ENCODE assay signal across 8 cellular contexts in genomic region chr1:119582801-119583200, GRCh38.
DNase-seq lines count a peak whose midpoint lies in the region; ATAC-seq and TF ChIP-seq lines count a peak whose summit lies in the region.

No MANE protein-coding gene starts in this region.

- no peak overlapping the region for H3K27ac Mint-ChIP-seq in activated naive CD4-positive, alpha-beta T cell treated with anti-CD3 and anti-CD28 coated beads for 36 hours
- H3K27ac Mint-ChIP-seq in memory B cell = no peak overlapping the region

- no peaks in the 10 kb centered on the region for H3K27me3 ChIP-seq in suprapubic skin

- H3K27ac ChIP-seq in suprapubic skin = no peak overlapping the region

- TF ChIP-seq EP300 in suprapubic skin (IDR thresholded peaks at IDR 0.05) = no peak

- H3K27me3 Mint-ChIP-seq in activated naive CD4-positive, alpha-beta T cell treated with anti-CD3 and anti-CD28 coated beads for 36 hours (ENCODE audit: low read depth) = no peaks in the 10 kb centered on the region
- no peaks in the 10 kb centered on the region for H3K27me3 Mint-ChIP-seq in memory B cell

- no peak overlapping the region for H3K4me3 ChIP-seq in suprapubic skin

- no peaks in the 10 kb centered on the region for H3K9me3 ChIP-seq in suprapubic skin

- H3K4me1 Mint-ChIP-seq in activated naive CD4-positive, alpha-beta T cell treated with anti-CD3 and anti-CD28 coated beads for 36 hours (ENCODE audit: low read depth) = no peaks in the 10 kb centered on the region
- H3K4me1 Mint-ChIP-seq in memory B cell = peaks cover 8% of the 10 kb centered on the region

- intact Hi-C loops in activated naive CD4-positive, alpha-beta T cell treated with anti-CD3 and anti-CD28 coated beads for 36 hours (cut with micrococcal nuclease) = no loop called here

- ATAC-seq in memory B cell (ENCODE audit: low read depth) (peak; percentile 65), HG03025 (IDR thresholded peaks at IDR 0.05; ENCODE audit: low FRiP score, unreplicated experiment) (no peak)

- no peaks in the 10 kb centered on the region for H3K36me3 Mint-ChIP-seq in activated naive CD4-positive, alpha-beta T cell treated with anti-CD3 and anti-CD28 coated beads for 36 hours (ENCODE audit: low read depth)
- no peaks in the 10 kb centered on the region for H3K36me3 Mint-ChIP-seq in memory B cell

- H3K4me3 Mint-ChIP-seq in activated naive CD4-positive, alpha-beta T cell treated with anti-CD3 and anti-CD28 coated beads for 36 hours = no peak overlapping the region
- no peak overlapping the region for H3K4me3 Mint-ChIP-seq in memory B cell

- WGBS in suprapubic skin = 7% methylated on average over 1 of the region's 1 CpG

- CTCF ChIA-PET in activated naive CD4-positive, alpha-beta T cell treated with anti-CD3 and anti-CD28 coated beads for 36 hours (lab: Charles Lee) = no interaction called here

- no peaks in the 10 kb centered on the region for H3K36me3 ChIP-seq in suprapubic skin

- TF ChIP-seq CTCF in suprapubic skin (IDR thresholded peaks at IDR 0.05) = peak in 1 of 2 donors; percentile 42

- peaks cover 8% of the 10 kb centered on the region for H3K4me1 ChIP-seq in suprapubic skin

- DNase-seq in activated naive CD4-positive, alpha-beta T cell treated with anti-CD3 and anti-CD28 coated beads for 36 hours = peak; percentile 53
- no peak for DNase-seq in activated naive CD4-positive, alpha-beta T cell treated with Interleukin-2 at 50 U/mL for 16 hours
- DNase-seq in Kasumi-1 (lab: John Stamatoyannopoulos, UW) (peak; percentile 79 to 85), RPMI8226 (peak; percentile 19), dermis blood vessel endothelial cell (peak; percentile 82), memory B cell (ENCODE audit: low spot score in 2 of 2) (peak in 1 of 2 donors; percentile 4), suprapubic skin (ENCODE audit: low spot score in 2 of 2) (no peak)

- TF ChIP-seq POLR2A in suprapubic skin (IDR thresholded peaks at IDR 0.05) = no peak

- no peaks in the 10 kb centered on the region for H3K9me3 Mint-ChIP-seq in activated naive CD4-positive, alpha-beta T cell treated with anti-CD3 and anti-CD28 coated beads for 36 hours
- H3K9me3 Mint-ChIP-seq in memory B cell = no peaks in the 10 kb centered on the region

Comparison
In these comparisons a context has a peak if more than half of its experiments do, and no peak if none do; other contexts are left out.
1. DNase-seq: peak in activated naive CD4-positive, alpha-beta T cell treated with anti-CD3 and anti-CD28 coated beads for 36 hours (single experiment), Kasumi-1 (2 of 2), RPMI8226 (single experiment) and dermis blood vessel endothelial cell (single experiment); none in activated naive CD4-positive, alpha-beta T cell treated with Interleukin-2 at 50 U/mL for 16 hours (single experiment) and suprapubic skin (0 of 2).